Comparison of ENCODE assay signal across 1 cellular context in the genomic region with DNA sequence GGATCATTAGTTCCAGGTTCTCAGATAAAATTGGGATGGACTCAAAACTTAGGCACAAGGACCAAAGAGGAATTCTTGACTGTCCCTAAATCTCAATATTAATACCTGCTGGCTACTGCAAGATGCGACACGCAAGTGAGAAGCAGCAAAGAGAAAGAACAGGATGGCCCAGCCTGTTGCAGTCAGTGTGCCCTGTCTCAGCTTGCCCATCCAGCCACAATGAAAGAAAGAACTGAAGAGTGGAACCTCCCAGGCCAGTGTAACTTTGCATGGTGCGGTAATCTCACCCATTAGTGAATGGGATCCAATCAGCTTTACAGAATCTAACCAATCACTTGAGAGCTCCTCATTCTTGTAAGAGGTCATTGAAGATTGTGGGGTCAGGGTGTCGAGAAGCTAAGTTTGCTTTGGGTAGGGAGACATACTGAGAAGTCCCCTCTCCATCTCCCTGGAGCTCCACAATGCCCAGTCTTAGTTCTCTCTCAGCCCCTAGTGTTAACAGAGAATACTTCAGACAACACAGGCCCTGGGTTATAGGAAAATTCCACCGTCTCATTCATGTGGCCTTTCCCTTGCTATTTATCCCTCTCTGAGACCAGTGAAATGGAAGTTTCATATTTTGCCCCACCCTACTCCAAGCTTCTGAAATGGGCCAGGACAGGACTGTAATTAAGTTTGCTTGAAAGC.
TF ChIP-seq lines count a peak whose summit lies in the region.

No MANE protein-coding gene starts in this region.

TF ChIP-seq in HepG2, 621 proteins besides CTCF, POLR2A, EP300 and RAD21:
- TF ChIP-seq GPN1 (CRISPR knock-in tag; IDR thresholded peaks at IDR 0.05; ENCODE audit: borderline replicate concordance), result no peak
- no peak for TF ChIP-seq RELA (CRISPR knock-in tag; IDR thresholded peaks at IDR 0.05)
- TF ChIP-seq ZFP62 (CRISPR knock-in tag; IDR thresholded peaks at IDR 0.05), result no peak
- no peak for TF ChIP-seq RAD51 (IDR thresholded peaks at IDR 0.05; ENCODE audit: borderline replicate concordance)
- no peak for TF ChIP-seq ZNF326 (CRISPR knock-in tag; IDR thresholded peaks at IDR 0.05; ENCODE audit: borderline replicate concordance)
- TF ChIP-seq SMARCE1 (IDR thresholded peaks at IDR 0.05; ENCODE audit: borderline replicate concordance), result no peak
- TF ChIP-seq GZF1 (CRISPR knock-in tag; IDR thresholded peaks at IDR 0.05), result no peak
- no peak for TF ChIP-seq ZMYM2 (CRISPR knock-in tag; IDR thresholded peaks at IDR 0.05)
- TF ChIP-seq, protein P1, sequence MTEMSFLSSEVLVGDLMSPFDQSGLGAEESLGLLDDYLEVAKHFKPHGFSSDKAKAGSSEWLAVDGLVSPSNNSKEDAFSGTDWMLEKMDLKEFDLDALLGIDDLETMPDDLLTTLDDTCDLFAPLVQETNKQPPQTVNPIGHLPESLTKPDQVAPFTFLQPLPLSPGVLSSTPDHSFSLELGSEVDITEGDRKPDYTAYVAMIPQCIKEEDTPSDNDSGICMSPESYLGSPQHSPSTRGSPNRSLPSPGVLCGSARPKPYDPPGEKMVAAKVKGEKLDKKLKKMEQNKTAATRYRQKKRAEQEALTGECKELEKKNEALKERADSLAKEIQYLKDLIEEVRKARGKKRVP (CRISPR knock-in tag; IDR thresholded peaks at IDR 0.05), result no peak
- no peak for TF ChIP-seq NONO (IDR thresholded peaks at IDR 0.05)
- TF ChIP-seq NONO (CRISPR knock-in tag; conservative IDR thresholded peaks at IDR 0.05), result no peak
- no peak for TF ChIP-seq MXI1 (IDR thresholded peaks at IDR 0.05; ENCODE audit: borderline replicate concordance, low read depth, low read length)
- TF ChIP-seq ARNT2 (CRISPR knock-in tag; IDR thresholded peaks at IDR 0.05; ENCODE audit: low read depth), result no peak
- TF ChIP-seq KLF11 (CRISPR knock-in tag; IDR thresholded peaks at IDR 0.05), result no peak
- TF ChIP-seq ZNF431 (CRISPR knock-in tag; IDR thresholded peaks at IDR 0.05; ENCODE audit: borderline replicate concordance, low read depth), result no peak
- TF ChIP-seq HOXA3 (CRISPR knock-in tag; IDR thresholded peaks at IDR 0.05), result no peak
- TF ChIP-seq, protein P2, sequence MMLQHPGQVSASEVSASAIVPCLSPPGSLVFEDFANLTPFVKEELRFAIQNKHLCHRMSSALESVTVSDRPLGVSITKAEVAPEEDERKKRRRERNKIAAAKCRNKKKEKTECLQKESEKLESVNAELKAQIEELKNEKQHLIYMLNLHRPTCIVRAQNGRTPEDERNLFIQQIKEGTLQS (CRISPR knock-in tag; IDR thresholded peaks at IDR 0.05), result no peak
- TF ChIP-seq ZMYM4 (CRISPR knock-in tag; IDR thresholded peaks at IDR 0.05), result no peak
- no peak for TF ChIP-seq IKZF1 (IDR thresholded peaks at IDR 0.05)
- no peak for TF ChIP-seq ZNF451 (CRISPR knock-in tag; IDR thresholded peaks at IDR 0.05)
TF ChIP-seq in HepG2: peak in this region for 0.
